1 cellular context compared by ENCODE assay signal in genomic region chr9:76759726-76760125, GRCh38.
TF ChIP-seq lines count a peak whose summit lies in the region.

No MANE protein-coding gene starts in this region.

TF ChIP-seq in HepG2, 621 proteins besides CTCF, POLR2A, EP300 and RAD21 (continued from another document):
- TF ChIP-seq, protein P1, sequence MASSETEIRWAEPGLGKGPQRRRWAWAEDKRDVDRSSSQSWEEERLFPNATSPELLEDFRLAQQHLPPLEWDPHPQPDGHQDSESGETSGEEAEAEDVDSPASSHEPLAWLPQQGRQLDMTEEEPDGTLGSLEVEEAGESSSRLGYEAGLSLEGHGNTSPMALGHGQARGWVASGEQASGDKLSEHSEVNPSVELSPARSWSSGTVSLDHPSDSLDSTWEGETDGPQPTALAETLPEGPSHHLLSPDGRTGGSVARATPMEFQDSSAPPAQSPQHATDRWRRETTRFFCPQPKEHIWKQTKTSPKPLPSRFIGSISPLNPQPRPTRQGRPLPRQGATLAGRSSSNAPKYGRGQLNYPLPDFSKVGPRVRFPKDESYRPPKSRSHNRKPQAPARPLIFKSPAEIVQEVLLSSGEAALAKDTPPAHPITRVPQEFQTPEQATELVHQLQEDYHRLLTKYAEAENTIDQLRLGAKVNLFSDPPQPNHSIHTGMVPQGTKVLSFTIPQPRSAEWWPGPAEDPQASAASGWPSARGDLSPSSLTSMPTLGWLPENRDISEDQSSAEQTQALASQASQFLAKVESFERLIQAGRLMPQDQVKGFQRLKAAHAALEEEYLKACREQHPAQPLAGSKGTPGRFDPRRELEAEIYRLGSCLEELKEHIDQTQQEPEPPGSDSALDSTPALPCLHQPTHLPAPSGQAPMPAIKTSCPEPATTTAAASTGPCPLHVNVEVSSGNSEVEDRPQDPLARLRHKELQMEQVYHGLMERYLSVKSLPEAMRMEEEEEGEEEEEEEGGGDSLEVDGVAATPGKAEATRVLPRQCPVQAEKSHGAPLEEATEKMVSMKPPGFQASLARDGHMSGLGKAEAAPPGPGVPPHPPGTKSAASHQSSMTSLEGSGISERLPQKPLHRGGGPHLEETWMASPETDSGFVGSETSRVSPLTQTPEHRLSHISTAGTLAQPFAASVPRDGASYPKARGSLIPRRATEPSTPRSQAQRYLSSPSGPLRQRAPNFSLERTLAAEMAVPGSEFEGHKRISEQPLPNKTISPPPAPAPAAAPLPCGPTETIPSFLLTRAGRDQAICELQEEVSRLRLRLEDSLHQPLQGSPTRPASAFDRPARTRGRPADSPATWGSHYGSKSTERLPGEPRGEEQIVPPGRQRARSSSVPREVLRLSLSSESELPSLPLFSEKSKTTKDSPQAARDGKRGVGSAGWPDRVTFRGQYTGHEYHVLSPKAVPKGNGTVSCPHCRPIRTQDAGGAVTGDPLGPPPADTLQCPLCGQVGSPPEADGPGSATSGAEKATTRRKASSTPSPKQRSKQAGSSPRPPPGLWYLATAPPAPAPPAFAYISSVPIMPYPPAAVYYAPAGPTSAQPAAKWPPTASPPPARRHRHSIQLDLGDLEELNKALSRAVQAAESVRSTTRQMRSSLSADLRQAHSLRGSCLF (CRISPR knock-in tag; IDR thresholded peaks at IDR 0.05; ENCODE audit: borderline replicate concordance) = no peak
- no peak for TF ChIP-seq FIP1L1 (IDR thresholded peaks at IDR 0.05; ENCODE audit: borderline replicate concordance, insufficient read depth, low read depth, low read length)
- no peak for TF ChIP-seq RORA (CRISPR knock-in tag; IDR thresholded peaks at IDR 0.05)
- TF ChIP-seq HOXA3 (CRISPR knock-in tag; IDR thresholded peaks at IDR 0.05) = no peak
